In genomic region chr7:102425639-102426267, GRCh38 we compare ENCODE assay signal across 8 cellular contexts. TPM values are rescaled to one million over a fixed set of nuclear protein-coding genes. Genes with fewer than 3 reads are reported as not detected.
DNase-seq lines count a peak whose midpoint lies in the region; ATAC-seq and TF ChIP-seq lines count a peak whose summit lies in the region.

No MANE protein-coding gene starts in this region.

- no peaks in the 10 kb centered on the region for H3K27me3 ChIP-seq in CD4-positive, alpha-beta memory T cell (ENCODE audit: insufficient read depth, low read length)
- H3K27me3 ChIP-seq in heart left ventricle (no peaks in the 10 kb centered on the region), HAP-1 (ENCODE audit: low read depth) (no peaks in the 10 kb centered on the region)

- CTCF ChIA-PET in CD4-positive, alpha-beta memory T cell (lab: Charles Lee; ENCODE audit: partially characterized antibody): interaction anchor here (0.8 to 2.7 kb wide), 10 partner anchors 10 to 41 kb away, joined by 3 to 36 read pairs (median 8); no protein-coding TSS in a partner anchor

- POLR2A ChIA-PET in CD4-positive, alpha-beta memory T cell (lab: Charles Lee; ENCODE audit: partially characterized antibody): interaction anchor here (0.7 to 16.0 kb wide), 13 partner anchors 8 to 1997 kb away, joined by 3 to 496 read pairs (median 5); partner anchors contain the start of genes ALKBH4, LRWD1, ORAI2 and PRKRIP1

- TF ChIP-seq CTCF in heart left ventricle (IDR thresholded peaks at IDR 0.05): no peak

- H3K4me3 Mint-ChIP-seq in CD4-positive, alpha-beta memory T cell: peak overlapping the region; percentile 83 to 92 (median 87)

- H3K27ac ChIP-seq in CD4-positive, alpha-beta memory T cell (ENCODE audit: low read depth, low read length): peak overlapping the region; percentile 98
- H3K27ac ChIP-seq in heart left ventricle: peak overlapping the region in 5 of 12 donors; percentile 24 to 91 (median 51)

- in situ Hi-C loops in HAP-1 (cut with MboI; ENCODE audit: low sequenced_read_pairs): no loop called here

- H3K4me3 ChIP-seq in CD4-positive, alpha-beta memory T cell (ENCODE audit: low read length in 2 of 2): peak overlapping the region; percentile 48 to 49
- H3K4me3 ChIP-seq in Jurkat, Clone E6-1 (ENCODE audit: low read length): peak overlapping the region; percentile 47
- peak overlapping the region in 1 of 12 donors; percentile 35 for H3K4me3 ChIP-seq in heart left ventricle
- no peak overlapping the region for H3K4me3 ChIP-seq in HAP-1

- H3K4me1 ChIP-seq in CD4-positive, alpha-beta memory T cell (ENCODE audit: insufficient read depth, low read length): peaks cover 83% of the 10 kb centered on the region
- peaks cover 0 to 49% (median 0%) of the 10 kb centered on the region in 12 donors for H3K4me1 ChIP-seq in heart left ventricle
- H3K4me1 ChIP-seq in HAP-1: no peaks in the 10 kb centered on the region

- H3K9me3 ChIP-seq in CD4-positive, alpha-beta memory T cell (ENCODE audit: control insufficient read depth in 1 of 2, low read length in 2 of 2): no peaks in the 10 kb centered on the region
- no peaks in the 10 kb centered on the region for H3K9me3 ChIP-seq in heart left ventricle
- H3K9me3 ChIP-seq in HAP-1: no peaks in the 10 kb centered on the region

- H3K36me3 Mint-ChIP-seq in CD4-positive, alpha-beta memory T cell: peaks cover 15 to 26% of the 10 kb centered on the region in 2 donors

- peak; percentile 80 to 94 (median 84) for DNase-seq in CD4-positive, alpha-beta memory T cell
- peak; percentile 80 for DNase-seq in Jurkat, Clone E6-1 (ENCODE audit: low read depth, low spot score)
- peak; percentile 82 for DNase-seq in activated CD8-positive, alpha-beta memory T cell treated with anti-CD3 and anti-CD28 coated beads, Interleukin-2, amount 50 U/mL, for 4 hours
- DNase-seq in heart left ventricle (peak in 3 of 5 donors; percentile 51 to 86 (median 69)), NCI-H2171 (lab: John Stamatoyannopoulos, UW) (no peak), HAP-1 (ENCODE audit: low spot score in 2 of 2) (no peak)
- DNase-seq in stimulated activated CD4-positive, alpha-beta T cell treated with anti-CD3 and anti-CD28 coated beads, Interleukin-2, amount 100 ng/mL, for 4 hours (ENCODE audit: low read depth): peak; percentile 76

- peak overlapping the region; percentile 100 for H3K27ac Mint-ChIP-seq in CD4-positive, alpha-beta memory T cell

- no peaks in the 10 kb centered on the region for H3K36me3 ChIP-seq in CD4-positive, alpha-beta memory T cell (ENCODE audit: insufficient read depth, low read length)
- peaks cover 0 to 73% (median 48%) of the 10 kb centered on the region in 9 donors for H3K36me3 ChIP-seq in heart left ventricle
- H3K36me3 ChIP-seq in HAP-1 (replicated peaks): peaks cover 25% of the 10 kb centered on the region

- no peaks in the 10 kb centered on the region for H3K27me3 Mint-ChIP-seq in CD4-positive, alpha-beta memory T cell

- H3K9me3 Mint-ChIP-seq in CD4-positive, alpha-beta memory T cell: peaks cover 0 to 6% (median 0%) of the 10 kb centered on the region in 8 donors

- intact Hi-C loops in CD4-positive, alpha-beta memory T cell (cut with micrococcal nuclease): loop anchor here (1.0 to 2.0 kb wide), 3 partner anchors 9 to 39 kb away; partner anchors contain the start of genes ALKBH4, LRWD1 and PRKRIP1
- intact Hi-C loops in heart left ventricle (cut with DNase I): no loop called here

- H3K4me1 Mint-ChIP-seq in CD4-positive, alpha-beta memory T cell: peaks cover 39 to 75% (median 56%) of the 10 kb centered on the region in 4 donors

- no peak for TF ChIP-seq POLR2A in heart left ventricle (IDR thresholded peaks at IDR 0.05)

- 82 to 87% (median 85%) methylated on average over 24 to 25 of the region's 25 CpGs for WGBS in heart left ventricle, 4 donors

- ATAC-seq in GM21381 (IDR thresholded peaks at IDR 0.05; ENCODE audit: unreplicated experiment) (peak; percentile 65), heart left ventricle (peak; percentile 39 to 74 (median 56))

RNA-seq across cellular contexts. Expression of gene ORAI2, which starts 7.6 kb away (rescaled TPM):
- total RNA-seq in CD4-positive, alpha-beta memory T cell: 10 to 100 TPM; 29.0 to 31.6 TPM
- 10 to 100 TPM; 42.9 to 53.3 TPM for polyA plus RNA-seq in CD4-positive, alpha-beta memory T cell
- 29.4 TPM for polyA plus RNA-seq in Jurkat, Clone E6-1 (2012; ENCODE audit: insufficient read depth, insufficient read length)
- total RNA-seq in heart left ventricle: 10 to 100 TPM in 2 of 9 donors, 1 to 10 TPM in 7; 1.9 to 22.0 (median 4.8) TPM
- polyA plus RNA-seq in heart left ventricle: 10 to 100 TPM in 1 of 2 donors, 1 to 10 TPM in 1; 1.1 to 10.6 TPM

RNA-seq across cellular contexts. Expression of gene PRKRIP1, which starts 29.6 kb away (rescaled TPM):
- 10 to 100 TPM; 43.2 to 47.6 TPM for total RNA-seq in CD4-positive, alpha-beta memory T cell
- 10 to 100 TPM in 1 of 2 donors, 1 to 10 TPM in 1; 9.7 to 21.7 TPM for polyA plus RNA-seq in CD4-positive, alpha-beta memory T cell
- polyA plus RNA-seq in Jurkat, Clone E6-1 (2012; ENCODE audit: insufficient read depth, insufficient read length): 44.5 TPM
- 10 to 100 TPM in 5 of 9 donors, 1 to 10 TPM in 4; 7.4 to 15.2 (median 11.4) TPM for total RNA-seq in heart left ventricle
- polyA plus RNA-seq in heart left ventricle: 10 to 100 TPM; 15.1 TPM

RNA-seq across cellular contexts. Expression of gene ALKBH4, which starts 38.9 kb away (rescaled TPM):
- 10 to 100 TPM; 11.8 to 11.9 TPM for total RNA-seq in CD4-positive, alpha-beta memory T cell
- polyA plus RNA-seq in CD4-positive, alpha-beta memory T cell: 10 to 100 TPM; 15.7 to 16.6 TPM
- polyA plus RNA-seq in Jurkat, Clone E6-1 (2012; ENCODE audit: insufficient read depth, insufficient read length): 16.1 TPM
- 10 to 100 TPM in 2 of 9 donors, 1 to 10 TPM in 7; 4.9 to 19.4 (median 6.5) TPM for total RNA-seq in heart left ventricle
- 1 to 10 TPM; 6.8 to 7.9 TPM for polyA plus RNA-seq in heart left ventricle

RNA-seq across cellular contexts. Expression of gene LRWD1, which starts 39.0 kb away (rescaled TPM):
- 10 to 100 TPM; 26.0 to 28.5 TPM for total RNA-seq in CD4-positive, alpha-beta memory T cell
- 10 to 100 TPM; 12.9 to 15.2 TPM for polyA plus RNA-seq in CD4-positive, alpha-beta memory T cell
- polyA plus RNA-seq in Jurkat, Clone E6-1 (2012; ENCODE audit: insufficient read depth, insufficient read length): 63.3 TPM
- 10 to 100 TPM in 4 of 9 donors, 1 to 10 TPM in 5; 7.6 to 24.9 (median 9.7) TPM for total RNA-seq in heart left ventricle
- 10 to 100 TPM in 1 of 2 donors, 1 to 10 TPM in 1; 4.7 to 26.4 TPM for polyA plus RNA-seq in heart left ventricle

RNA-seq across cellular contexts. Expression of gene POLR2J, which starts 53.0 kb away (rescaled TPM):
- total RNA-seq in CD4-positive, alpha-beta memory T cell: 10 to 100 TPM; 35.8 to 38.2 TPM
- 100 to 1,000 TPM; 122 to 126 TPM for polyA plus RNA-seq in CD4-positive, alpha-beta memory T cell
- polyA plus RNA-seq in Jurkat, Clone E6-1 (2012; ENCODE audit: insufficient read depth, insufficient read length): 77.2 TPM
- 10 to 100 TPM; 34.4 to 72.9 (median 47.4) TPM for total RNA-seq in heart left ventricle
- 100 to 1,000 TPM in 1 of 2 donors, 10 to 100 TPM in 1; 86.3 to 227 TPM for polyA plus RNA-seq in heart left ventricle

Comparison
In these comparisons a context has a peak if more than half of its experiments do, and no peak if none do; other contexts are left out.
1. DNase-seq: peak in CD4-positive, alpha-beta memory T cell (5 of 5), Jurkat, Clone E6-1 (single experiment), activated CD8-positive, alpha-beta memory T cell treated with anti-CD3 and anti-CD28 coated beads, Interleukin-2, amount 50 U/mL, for 4 hours (single experiment), heart left ventricle (3 of 5) and stimulated activated CD4-positive, alpha-beta T cell treated with anti-CD3 and anti-CD28 coated beads, Interleukin-2, amount 100 ng/mL, for 4 hours (single experiment); none in NCI-H2171 (single experiment) and HAP-1 (0 of 2).